In the genomic region with DNA sequence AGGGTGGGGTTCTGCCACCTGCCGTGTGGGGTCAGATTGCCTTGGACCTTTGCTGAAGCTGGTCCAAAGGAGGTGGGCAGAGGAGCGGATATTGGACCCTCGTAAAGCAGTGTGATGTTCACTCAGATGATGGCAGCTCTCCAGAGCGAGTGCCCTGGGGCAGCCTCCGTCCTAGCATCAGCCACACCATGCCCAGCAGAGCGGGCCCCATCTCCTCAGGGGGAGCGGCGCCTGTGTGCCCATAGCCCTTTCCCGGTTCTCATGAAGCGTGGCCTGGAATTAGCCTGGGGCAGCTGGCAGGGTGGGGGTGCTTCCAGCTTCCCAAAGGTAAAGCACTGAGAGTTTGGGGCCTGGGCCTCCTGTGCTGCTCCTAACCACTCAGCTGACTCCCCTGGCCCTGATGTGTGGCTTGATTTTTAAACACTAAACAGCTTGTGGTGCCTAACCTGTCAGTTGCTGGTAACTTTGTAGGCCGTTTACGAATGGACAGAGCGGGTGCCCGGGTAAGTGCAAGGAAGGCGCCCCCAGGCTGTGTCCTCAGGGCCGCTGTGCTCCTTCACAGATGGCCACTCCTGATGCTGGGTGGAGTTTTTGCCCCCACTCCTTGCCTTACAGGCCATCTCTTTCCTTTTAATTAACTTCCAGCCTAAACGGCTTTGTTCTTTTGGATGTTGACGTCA, we compare ENCODE assay signal across 18 cellular contexts. TPM values are rescaled to one million over a fixed set of nuclear protein-coding genes. Genes with fewer than 3 reads are reported as not detected.
DNase-seq lines count a peak whose midpoint lies in the region; ATAC-seq and TF ChIP-seq lines count a peak whose summit lies in the region.
"Had no signal": no experiment of that assay in that cellular context is flagged by ENCODE, and none has a peak within 500 bp of the region (broad histone marks: within the 10 kb centered on the region; RNA-seq: fewer than 3 reads in every experiment).

No MANE protein-coding gene starts in this region.

- no peaks in the 10 kb centered on the region for H3K27me3 ChIP-seq in spleen (replicated peaks in 1 of 7)
- H3K27me3 ChIP-seq: esophagus squamous epithelium, testis had no signal

- no peak overlapping the region for H3K27ac Mint-ChIP-seq in activated CD4-positive, alpha-beta T cell treated with anti-CD3 and anti-CD28 coated beads for 36 hours
- no peak overlapping the region for H3K27ac Mint-ChIP-seq in activated CD4-positive, alpha-beta T cell treated with anti-CD3 and anti-CD28 coated beads, Interleukin-2, amount 10 ng/mL, durations not matched to agents 24 days and 14 days
- peak overlapping the region; percentile 68 for H3K27ac Mint-ChIP-seq in WTC11

- intact Hi-C loops in activated CD4-positive, alpha-beta T cell treated with anti-CD3 and anti-CD28 coated beads for 36 hours (cut with DNase I, micrococcal nuclease), result no loop called here
- intact Hi-C loops in activated CD4-positive, alpha-beta T cell treated with anti-CD3 and anti-CD28 coated beads, Interleukin-2, amount 10 ng/mL, durations not matched to agents 24 days and 14 days (cut with micrococcal nuclease), result no loop called here
- intact Hi-C loops in spleen (cut with DNase I; ENCODE audit: low total_unique reads), result loop anchor here (10.0 kb wide), 1 partner anchor 72 kb away; no protein-coding TSS in a partner anchor

- no peak overlapping the region for H3K4me3 Mint-ChIP-seq in activated CD4-positive, alpha-beta T cell treated with anti-CD3 and anti-CD28 coated beads for 36 hours
- H3K4me3 Mint-ChIP-seq in activated CD4-positive, alpha-beta T cell treated with anti-CD3 and anti-CD28 coated beads, Interleukin-2, amount 10 ng/mL, durations not matched to agents 24 days and 14 days, result no peak overlapping the region
- no peak overlapping the region for H3K4me3 Mint-ChIP-seq in WTC11

- peak; percentile 3 for DNase-seq in activated CD4-positive, alpha-beta T cell treated with anti-CD3 and anti-CD28 coated beads for 36 hours
- no peak for DNase-seq in activated CD4-positive, alpha-beta T cell treated with anti-CD3 and anti-CD28 coated beads, Interleukin-2, amount 10 ng/mL, durations not matched to agents 24 days and 14 days
- DNase-seq in WTC11 (ENCODE audit: low spot score) (no peak), left lobe of liver (ENCODE audit: low spot score) (peak; percentile 44), spleen (peak; percentile 64), AG08395 (ENCODE audit: low spot score) (no peak), ACHN (no peak)
- DNase-seq: 8988T; activated T-cell treated with anti-CD3 and anti-CD28 coated beads for 4 hours; effector CD4-positive, alpha-beta T cell; esophagus squamous epithelium; naive B cell; NCI-H1436; NCI-H774; stimulated activated CD4-positive, alpha-beta T cell treated with anti-CD3 and anti-CD28 coated beads, Interleukin-4, amount 100 ng/mL, for 4 hours; testis had no signal

- peaks cover 26 to 56% (median 38%) of the 10 kb centered on the region in 6 donors for H3K4me1 ChIP-seq in spleen
- H3K4me1 ChIP-seq: testis had no signal

- POLR2A ChIA-PET in activated CD4-positive, alpha-beta T cell treated with anti-CD3 and anti-CD28 coated beads for 36 hours (lab: Charles Lee), result no interaction called here
- POLR2A ChIA-PET in WTC11 (lab: Charles Lee), result interaction anchor here (0.6 to 1.6 kb wide), 2 partner anchors 10 to 109 kb away, joined by 3 read pairs; no protein-coding TSS in a partner anchor

- H3K27me3 Mint-ChIP-seq in activated CD4-positive, alpha-beta T cell treated with anti-CD3 and anti-CD28 coated beads for 36 hours, result no peaks in the 10 kb centered on the region
- no peaks in the 10 kb centered on the region for H3K27me3 Mint-ChIP-seq in activated CD4-positive, alpha-beta T cell treated with anti-CD3 and anti-CD28 coated beads, Interleukin-2, amount 10 ng/mL, durations not matched to agents 24 days and 14 days
- H3K27me3 Mint-ChIP-seq in WTC11 (ENCODE audit: low read depth), result no peaks in the 10 kb centered on the region
- H3K27me3 Mint-ChIP-seq: naive B cell had no signal

- H3K9me3 Mint-ChIP-seq in activated CD4-positive, alpha-beta T cell treated with anti-CD3 and anti-CD28 coated beads for 36 hours (ENCODE audit: low read depth), result no peaks in the 10 kb centered on the region
- no peaks in the 10 kb centered on the region for H3K9me3 Mint-ChIP-seq in activated CD4-positive, alpha-beta T cell treated with anti-CD3 and anti-CD28 coated beads, Interleukin-2, amount 10 ng/mL, durations not matched to agents 24 days and 14 days
- H3K9me3 Mint-ChIP-seq in WTC11, result peaks cover 9% of the 10 kb centered on the region
- H3K9me3 Mint-ChIP-seq: naive B cell had no signal

- H3K4me3 ChIP-seq in spleen, result no peak overlapping the region
- H3K4me3 ChIP-seq: esophagus squamous epithelium, smooth muscle cell, testis had no signal

- no peak for ATAC-seq in activated CD4-positive, alpha-beta T cell treated with anti-CD3 and anti-CD28 coated beads for 36 hours
- no peak for ATAC-seq in WTC11
- ATAC-seq in left lobe of liver, result no peak
- ATAC-seq in HG03108 (IDR thresholded peaks at IDR 0.05; ENCODE audit: unreplicated experiment), result no peak

- TF ChIP-seq CTCF in WTC11 (IDR thresholded peaks at IDR 0.05) (no peak), spleen (IDR thresholded peaks at IDR 0.05 in 8 of 11, conservative IDR thresholded peaks at IDR 0.05 in 3 of 11) (no peak)

- H3K4me1 Mint-ChIP-seq in activated CD4-positive, alpha-beta T cell treated with anti-CD3 and anti-CD28 coated beads for 36 hours, result peaks cover 21% of the 10 kb centered on the region
- peaks cover 16% of the 10 kb centered on the region for H3K4me1 Mint-ChIP-seq in activated CD4-positive, alpha-beta T cell treated with anti-CD3 and anti-CD28 coated beads, Interleukin-2, amount 10 ng/mL, durations not matched to agents 24 days and 14 days
- peaks cover 21% of the 10 kb centered on the region for H3K4me1 Mint-ChIP-seq in WTC11

- in situ Hi-C loops in ACHN (cut with HindIII; ENCODE audit: low pct_ligation_motif_present, low pct_unique_long_range_greater_than_20kb, low sequenced_read_pairs), result no loop called here

- peaks cover 6 to 96% (median 87%) of the 10 kb centered on the region in 6 donors for H3K36me3 ChIP-seq in spleen

- H3K36me3 Mint-ChIP-seq in activated CD4-positive, alpha-beta T cell treated with anti-CD3 and anti-CD28 coated beads for 36 hours (ENCODE audit: low read depth), result peaks cover 46% of the 10 kb centered on the region
- peaks cover 46% of the 10 kb centered on the region for H3K36me3 Mint-ChIP-seq in activated CD4-positive, alpha-beta T cell treated with anti-CD3 and anti-CD28 coated beads, Interleukin-2, amount 10 ng/mL, durations not matched to agents 24 days and 14 days (ENCODE audit: low read depth)
- H3K36me3 Mint-ChIP-seq in WTC11, result peaks cover 53% of the 10 kb centered on the region

- TF ChIP-seq POLR2A in spleen (IDR thresholded peaks at IDR 0.05), result no peak

- 93 to 97% (median 95%) methylated on average over 13 to 18 of the region's 18 CpGs for WGBS in spleen, 5 donors

- CTCF ChIA-PET in activated CD4-positive, alpha-beta T cell treated with anti-CD3 and anti-CD28 coated beads for 36 hours (lab: Charles Lee), result interaction anchor here (0.6 to 1.0 kb wide), 3 partner anchors 25 to 163 kb away, joined by 3 to 4 read pairs (median 3); no protein-coding TSS in a partner anchor
- CTCF ChIA-PET in WTC11 (lab: Charles Lee), result no interaction called here

- no peaks in the 10 kb centered on the region for H3K9me3 ChIP-seq in spleen
- H3K9me3 ChIP-seq: esophagus squamous epithelium, testis had no signal

- no peak overlapping the region for H3K27ac ChIP-seq in spleen
- H3K27ac ChIP-seq: esophagus squamous epithelium, testis had no signal

TF ChIP-seq in WTC11, 78 proteins besides CTCF, POLR2A, EP300 and RAD21 (continues in another document):
- TF ChIP-seq ZNF671 (CRISPR knock-in tag; IDR thresholded peaks at IDR 0.05), result no peak
- no peak for TF ChIP-seq SP1 (CRISPR knock-in tag; conservative IDR thresholded peaks at IDR 0.05)
- TF ChIP-seq ATF1 (CRISPR knock-in tag; IDR thresholded peaks at IDR 0.05), result no peak
- no peak for TF ChIP-seq TEAD4 (CRISPR knock-in tag; IDR thresholded peaks at IDR 0.05)
- TF ChIP-seq, protein P1, sequence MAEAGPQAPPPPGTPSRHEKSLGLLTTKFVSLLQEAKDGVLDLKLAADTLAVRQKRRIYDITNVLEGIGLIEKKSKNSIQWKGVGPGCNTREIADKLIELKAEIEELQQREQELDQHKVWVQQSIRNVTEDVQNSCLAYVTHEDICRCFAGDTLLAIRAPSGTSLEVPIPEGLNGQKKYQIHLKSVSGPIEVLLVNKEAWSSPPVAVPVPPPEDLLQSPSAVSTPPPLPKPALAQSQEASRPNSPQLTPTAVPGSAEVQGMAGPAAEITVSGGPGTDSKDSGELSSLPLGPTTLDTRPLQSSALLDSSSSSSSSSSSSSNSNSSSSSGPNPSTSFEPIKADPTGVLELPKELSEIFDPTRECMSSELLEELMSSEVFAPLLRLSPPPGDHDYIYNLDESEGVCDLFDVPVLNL (CRISPR knock-in tag; IDR thresholded peaks at IDR 0.05; ENCODE audit: borderline replicate concordance, low read depth), result no peak
- TF ChIP-seq, protein P2, sequence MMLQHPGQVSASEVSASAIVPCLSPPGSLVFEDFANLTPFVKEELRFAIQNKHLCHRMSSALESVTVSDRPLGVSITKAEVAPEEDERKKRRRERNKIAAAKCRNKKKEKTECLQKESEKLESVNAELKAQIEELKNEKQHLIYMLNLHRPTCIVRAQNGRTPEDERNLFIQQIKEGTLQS (CRISPR knock-in tag; conservative IDR thresholded peaks at IDR 0.05), result no peak

RNA-seq across cellular contexts. Expression of gene NOP14, which starts 36.0 kb away (rescaled TPM):
- 100 to 1,000 TPM in 1 of 2 experiments, 10 to 100 TPM in 1; 86.8 to 106 TPM for total RNA-seq in activated CD4-positive, alpha-beta T cell treated with anti-CD3 and anti-CD28 coated beads for 36 hours
- 132 and 141 TPM in 2 replicates for total RNA-seq in activated CD4-positive, alpha-beta T cell treated with anti-CD3 and anti-CD28 coated beads, Interleukin-2, amount 10 ng/mL, durations not matched to agents 24 days and 14 days
- total RNA-seq in WTC11 (2021) (33.9 to 39.1 TPM (median 35.7 TPM) in 3 replicates), left lobe of liver (18.7 TPM), spleen (10 to 100 TPM; 21.1 to 30.5 (median 25.0) TPM)
- polyA plus RNA-seq in spleen, result 10 to 100 TPM; 10.2 to 20.3 (median 12.2) TPM

RNA-seq across cellular contexts. Expression of gene GRK4, which starts 36.2 kb away (rescaled TPM):
- total RNA-seq in activated CD4-positive, alpha-beta T cell treated with anti-CD3 and anti-CD28 coated beads for 36 hours, result 1 to 10 TPM; 2.4 to 2.5 TPM
- total RNA-seq in activated CD4-positive, alpha-beta T cell treated with anti-CD3 and anti-CD28 coated beads, Interleukin-2, amount 10 ng/mL, durations not matched to agents 24 days and 14 days, result 4.6 and 5.3 TPM in 2 replicates
- total RNA-seq in WTC11 (2021) (1.4 to 3.5 TPM (median 1.6 TPM) in 3 replicates), left lobe of liver (3.2 TPM), spleen (1 to 10 TPM; 1.8 to 4.3 (median 2.6) TPM)
- polyA plus RNA-seq in spleen, result 1 to 10 TPM; 1.0 to 1.7 (median 1.2) TPM

Comparison
In these comparisons a context has a peak if more than half of its experiments do, and no peak if none do; other contexts are left out.
1. DNase-seq: peak in activated CD4-positive, alpha-beta T cell treated with anti-CD3 and anti-CD28 coated beads for 36 hours (single experiment), left lobe of liver (single experiment) and spleen (single experiment); none in activated CD4-positive, alpha-beta T cell treated with anti-CD3 and anti-CD28 coated beads, Interleukin-2, amount 10 ng/mL, durations not matched to agents 24 days and 14 days (single experiment), WTC11 (single experiment), AG08395 (single experiment) and ACHN (single experiment).